In the genomic region with DNA sequence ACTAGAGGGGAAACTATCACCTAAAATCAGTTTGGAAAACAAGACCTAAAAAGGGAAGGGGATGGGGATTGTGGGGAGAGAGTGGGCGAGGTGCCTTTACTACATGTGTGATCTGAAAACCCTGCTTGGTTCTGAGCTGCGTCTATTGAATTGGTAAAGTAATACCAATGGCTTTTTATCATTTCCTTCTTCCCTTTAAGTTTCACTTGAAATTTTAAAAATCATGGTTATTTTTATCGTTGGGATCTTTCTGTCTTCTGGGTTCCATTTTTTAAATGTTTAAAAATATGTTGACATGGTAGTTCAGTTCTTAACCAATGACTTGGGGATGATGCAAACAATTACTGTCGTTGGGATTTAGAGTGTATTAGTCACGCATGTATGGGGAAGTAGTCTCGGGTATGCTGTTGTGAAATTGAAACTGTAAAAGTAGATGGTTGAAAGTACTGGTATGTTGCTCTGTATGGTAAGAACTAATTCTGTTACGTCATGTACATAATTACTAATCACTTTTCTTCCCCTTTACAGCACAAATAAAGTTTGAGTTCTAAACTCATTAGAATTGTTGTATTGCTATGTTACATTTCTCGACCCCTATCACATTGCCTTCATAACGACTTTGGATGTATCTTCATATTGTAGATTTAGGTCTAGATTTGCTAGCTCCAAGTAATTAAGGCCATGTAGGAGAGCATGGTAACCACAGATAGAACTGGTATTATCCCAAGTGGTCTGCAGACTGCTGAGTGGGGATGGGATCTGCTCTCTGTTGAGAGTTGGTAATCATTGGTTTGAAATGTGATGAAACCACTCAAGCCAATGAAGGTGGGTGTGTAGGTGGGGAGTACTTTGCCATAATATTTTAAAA, we compare ENCODE assay signal across 8 cellular contexts. TPM values are rescaled to one million over a fixed set of nuclear protein-coding genes. Genes with fewer than 3 reads are reported as not detected.
DNase-seq lines count a peak whose midpoint lies in the region; ATAC-seq, FAIRE-seq and TF ChIP-seq lines count a peak whose summit lies in the region.

No MANE protein-coding gene starts in this region.

- H3K36me3 ChIP-seq in KOPT-K1 (ENCODE audit: insufficient read depth, low read length) (peaks cover 30% of the 10 kb centered on the region), prostate gland (no peaks in the 10 kb centered on the region)

- H3K9me3 ChIP-seq in KOPT-K1 (ENCODE audit: insufficient read depth, low read length, poor library complexity, severe bottlenecking) (no peaks in the 10 kb centered on the region), prostate gland (no peaks in the 10 kb centered on the region)

- peak overlapping the region; percentile 83 to 97 for H3K4me3 ChIP-seq in prostate gland

- H3K4me1 Mint-ChIP-seq in activated CD8-positive, alpha-beta T cell treated with anti-CD3 and anti-CD28 coated beads for 36 hours (ENCODE audit: low read depth), result peaks cover 46% of the 10 kb centered on the region

- H3K36me3 Mint-ChIP-seq in activated CD8-positive, alpha-beta T cell treated with anti-CD3 and anti-CD28 coated beads for 36 hours (ENCODE audit: low read depth), result peaks cover 74% of the 10 kb centered on the region

- H3K27me3 ChIP-seq in foreskin keratinocyte, result no peaks in the 10 kb centered on the region
- no peaks in the 10 kb centered on the region for H3K27me3 ChIP-seq in prostate gland (replicated peaks; ENCODE audit: insufficient read depth)

- H3K27me3 Mint-ChIP-seq in activated CD8-positive, alpha-beta T cell treated with anti-CD3 and anti-CD28 coated beads for 36 hours, result peaks cover 8% of the 10 kb centered on the region

- TF ChIP-seq CTCF in activated CD8-positive, alpha-beta T cell treated with anti-CD3 and anti-CD28 coated beads for 36 hours (IDR thresholded peaks at IDR 0.05), result no peak
- TF ChIP-seq CTCF in foreskin keratinocyte (conservative IDR thresholded peaks at IDR 0.05) (no peak), prostate gland (IDR thresholded peaks at IDR 0.05) (no peak)

- CTCF ChIA-PET in activated CD8-positive, alpha-beta T cell treated with anti-CD3 and anti-CD28 coated beads for 36 hours (lab: Charles Lee), result interaction anchor here (0.8 to 15.1 kb wide), 4 partner anchors 10 to 77 kb away, joined by 3 to 448 read pairs (median 8); partner anchors contain the start of gene MALAT1

- POLR2A ChIA-PET in activated CD8-positive, alpha-beta T cell treated with anti-CD3 and anti-CD28 coated beads for 36 hours (lab: Charles Lee), result interaction anchor here (0.7 to 21.0 kb wide), 16 partner anchors 9 to 648 kb away, joined by 3 to 4842 read pairs (median 14); partner anchors contain the start of genes FAM89B, FRMD8, MALAT1 and NEAT1

- DNase-seq in GM12891 (ENCODE audit: insufficient read length, low spot score) (no peak), foreskin keratinocyte (peak; percentile 77 to 89), prostate gland (ENCODE audit: low spot score) (no peak), retina (no peak), NCI-H1105 (lab: John Stamatoyannopoulos, UW) (no peak)
- peak; percentile 61 for DNase-seq in activated CD8-positive, alpha-beta T cell treated with anti-CD3 and anti-CD28 coated beads for 36 hours

- WGBS in prostate gland, result 2% methylated on average over 9 of the region's 9 CpGs

- peak; percentile 20 for ATAC-seq in activated CD8-positive, alpha-beta T cell treated with anti-CD3 and anti-CD28 coated beads for 36 hours
- ATAC-seq in foreskin keratinocyte (peak; percentile 7), HG03025 (IDR thresholded peaks at IDR 0.05; ENCODE audit: low FRiP score, unreplicated experiment) (no peak)

- FAIRE-seq in GM12891 (lab: Jason Lieb, UNC), result peak; percentile 59

- peak; percentile 67 for TF ChIP-seq POLR2A in GM12891 (IDR thresholded peaks at IDR 0.05; ENCODE audit: low read depth, low read length)
- no peak for TF ChIP-seq POLR2A in prostate gland (IDR thresholded peaks at IDR 0.05)

- peak overlapping the region; percentile 99 for H3K27ac ChIP-seq in KOPT-K1 (ENCODE audit: low read depth, low read length, poor library complexity, severe bottlenecking)
- H3K27ac ChIP-seq in foreskin keratinocyte, result peak overlapping the region; percentile 100
- H3K27ac ChIP-seq in prostate gland, result peak overlapping the region; percentile 100

- H3K9me3 Mint-ChIP-seq in activated CD8-positive, alpha-beta T cell treated with anti-CD3 and anti-CD28 coated beads for 36 hours, result no peaks in the 10 kb centered on the region

- intact Hi-C loops in activated CD8-positive, alpha-beta T cell treated with anti-CD3 and anti-CD28 coated beads for 36 hours (cut with micrococcal nuclease), result loop anchor here (2.0 to 5.0 kb wide), 4 partner anchors 44 to 146 kb away; partner anchors contain the start of genes FAM89B, SLC25A45 and ZNRD2
- intact Hi-C loops in prostate gland (cut with DNase I), result no loop called here

- H3K27ac Mint-ChIP-seq in activated CD8-positive, alpha-beta T cell treated with anti-CD3 and anti-CD28 coated beads for 36 hours, result peak overlapping the region; percentile 98

- H3K4me3 Mint-ChIP-seq in activated CD8-positive, alpha-beta T cell treated with anti-CD3 and anti-CD28 coated beads for 36 hours, result peak overlapping the region; percentile 89

- peaks cover 3% of the 10 kb centered on the region for H3K4me1 ChIP-seq in foreskin keratinocyte
- H3K4me1 ChIP-seq in prostate gland (replicated peaks), result no peaks in the 10 kb centered on the region

TF ChIP-seq in GM12891, 5 proteins besides CTCF, POLR2A, EP300 and RAD21:
- TF ChIP-seq TAF1 (IDR thresholded peaks at IDR 0.05; ENCODE audit: low read depth, low read length), result peak; percentile 47; the same call in 1 of the 2 replicates
- TF ChIP-seq POLR2AphosphoS5 (IDR thresholded peaks at IDR 0.05; ENCODE audit: low read depth, low read length), result peak; percentile 97
- TF ChIP-seq SPI1 (IDR thresholded peaks at IDR 0.05; ENCODE audit: low read depth, low read length), result peak; percentile 24; the same call in 1 of the 2 replicates
- TF ChIP-seq POU2F2 (IDR thresholded peaks at IDR 0.05; ENCODE audit: low read depth, low read length), result peak; percentile 72
- TF ChIP-seq PAX5 (IDR thresholded peaks at IDR 0.05; ENCODE audit: insufficient read depth, low read length, severe bottlenecking), result no peak

RNA-seq across cellular contexts. Expression of gene NEAT1, which starts 3.6 kb away (rescaled TPM):
- 373 TPM for polyA plus RNA-seq in GM12891 (2012; ENCODE audit: low read depth, missing spikeins)
- 100 to 1,000 TPM; 313 to 358 TPM for total RNA-seq in activated CD8-positive, alpha-beta T cell treated with anti-CD3 and anti-CD28 coated beads for 36 hours
- 66.8 and 83.1 TPM in 2 replicates for total RNA-seq in foreskin keratinocyte
- polyA plus RNA-seq in foreskin keratinocyte, result 100 and 119 TPM in 2 replicates
- total RNA-seq in prostate gland, result 1,000 to 10,000 TPM in 1 of 2 donors, 100 to 1,000 TPM in 1; 110 to 1,326 TPM

RNA-seq across cellular contexts. Expression of gene FRMD8, which starts 39.8 kb away (rescaled TPM):
- polyA plus RNA-seq in GM12891 (2012; ENCODE audit: low read depth, missing spikeins), result 14.3 TPM
- total RNA-seq in activated CD8-positive, alpha-beta T cell treated with anti-CD3 and anti-CD28 coated beads for 36 hours, result 10 to 100 TPM; 26.8 to 33.3 TPM
- total RNA-seq in foreskin keratinocyte (26.3 and 29.7 TPM in 2 replicates), prostate gland (100 to 1,000 TPM in 1 of 2 donors, 10 to 100 TPM in 1; 36.1 to 106 TPM)
- 16.0 and 17.0 TPM in 2 replicates for polyA plus RNA-seq in foreskin keratinocyte

RNA-seq across cellular contexts. Expression of gene SLC25A45, which starts 43.8 kb away (rescaled TPM):
- 15.8 TPM for polyA plus RNA-seq in GM12891 (2012; ENCODE audit: low read depth, missing spikeins)
- 10 to 100 TPM; 12.8 to 14.4 TPM for total RNA-seq in activated CD8-positive, alpha-beta T cell treated with anti-CD3 and anti-CD28 coated beads for 36 hours
- total RNA-seq in foreskin keratinocyte (0.25 and 0.58 TPM in 2 replicates), prostate gland (10 to 100 TPM; 11.7 to 13.3 TPM)
- 0.16 and 0.17 TPM in 2 replicates for polyA plus RNA-seq in foreskin keratinocyte

Comparison
In these comparisons a context has a peak if more than half of its experiments do, and no peak if none do; other contexts are left out.
1. DNase-seq: peak in activated CD8-positive, alpha-beta T cell treated with anti-CD3 and anti-CD28 coated beads for 36 hours (single experiment) and foreskin keratinocyte (2 of 2); none in GM12891 (single experiment), prostate gland (single experiment), retina (single experiment) and NCI-H1105 (single experiment).
2. Peak in every context shown above with its lines, with median percentiles within 50 percentile points of each other: H3K27ac ChIP-seq.